Comparison of ENCODE assay signal across 21 cellular contexts in the genomic region with DNA sequence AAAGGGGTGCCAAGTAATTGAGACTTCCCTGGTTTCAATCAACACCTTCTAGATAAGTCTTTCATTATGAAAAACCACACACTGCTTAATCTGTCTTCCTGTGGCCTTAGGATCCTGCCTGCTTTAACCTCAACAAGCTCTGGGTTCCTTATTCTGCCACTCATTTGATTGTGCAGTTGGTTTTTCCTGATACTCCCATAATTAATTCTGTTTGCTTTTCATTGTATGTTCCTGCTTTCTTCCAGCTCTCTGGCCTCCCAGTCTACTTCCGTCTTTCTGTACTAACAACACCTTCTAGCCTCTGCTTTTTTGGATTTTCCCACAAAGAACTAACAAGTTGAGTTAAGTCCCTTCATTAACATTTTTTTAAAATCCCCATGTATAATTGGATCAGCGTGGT. TPM values are rescaled to one million over a fixed set of nuclear protein-coding genes. Genes with fewer than 3 reads are reported as not detected.
DNase-seq lines count a peak whose midpoint lies in the region; ATAC-seq, FAIRE-seq and TF ChIP-seq lines count a peak whose summit lies in the region.
"Had no signal": no experiment of that assay in that cellular context is flagged by ENCODE, and none has a peak within 500 bp of the region (broad histone marks: within the 10 kb centered on the region; RNA-seq: fewer than 3 reads in every experiment).

No MANE protein-coding gene starts in this region.

- no peak overlapping the region for H3K27ac ChIP-seq in keratinocyte (ENCODE audit: control insufficient read depth, insufficient read depth, low read length)

- H3K4me1 Mint-ChIP-seq in Calu3 (ENCODE audit: low read depth, unreplicated experiment): peaks cover 52% of the 10 kb centered on the region
- peaks cover 9% of the 10 kb centered on the region for H3K4me1 Mint-ChIP-seq in T-helper 17 cell

- H3K27ac Mint-ChIP-seq in Calu3 (ENCODE audit: unreplicated experiment): peak overlapping the region; percentile 88
- peak overlapping the region; percentile 37 for H3K27ac Mint-ChIP-seq in T-helper 17 cell
- H3K27ac Mint-ChIP-seq: activated naive CD4-positive, alpha-beta T cell treated with anti-CD3 and anti-CD28 coated beads, Interleukin-2, amount 10 ng/mL, durations not matched to agents 7 days and 5 days; activated T-cell treated with anti-CD3 and anti-CD28 coated beads, Interleukin-2, amount 50 U/mL, for 24 hours; naive thymus-derived CD8-positive, alpha-beta T cell had no signal

- no TSS peak for BruUV-seq in Calu3 (replicated peaks; lab: Mats Ljungman, UMichigan)

- no peak for DNase-seq in Calu3
- DNase-seq in Kasumi-1 (lab: John Stamatoyannopoulos, UW): peak; percentile 42 to 48
- DNase-seq in T-helper 17 cell: no peak
- no peak for DNase-seq in keratinocyte (ENCODE audit: low read depth, low spot score)
- no peak for DNase-seq in H7
- DNase-seq in CD1c-positive myeloid dendritic cell (ENCODE audit: extremely low spot score): no peak
- DNase-seq in HPDE6-E6E7 (ENCODE audit: extremely low spot score): no peak
- DNase-seq: activated CD4-positive, alpha-beta T cell treated with anti-CD3 and anti-CD28 coated beads, Interleukin-2, amount 50 U/mL, for 48 hours; activated naive CD4-positive, alpha-beta T cell treated with anti-CD3 and anti-CD28 coated beads, Interleukin-2, amount 10 ng/mL, durations not matched to agents 7 days and 5 days; activated T-cell treated with anti-CD3 and anti-CD28 coated beads, Interleukin-2, amount 50 U/mL, for 24 hours; hippocampal formation; islet precursor cell; naive thymus-derived CD8-positive, alpha-beta T cell; NCI-H510A treated with DMSO at 0.1 percent for 48 hours; stimulated activated CD4-positive, alpha-beta T cell treated with anti-CD3 and anti-CD28 coated beads, Interleukin-4, amount 100 ng/mL, for 1 hour had no signal

- dilution Hi-C loops in keratinocyte (cut with MboI; ENCODE audit: extremely low pct_ligation_motif_present, low sequenced_read_pairs): no loop called here

- no peak overlapping the region for H3K4me3 Mint-ChIP-seq in Calu3 (ENCODE audit: low read depth, unreplicated experiment)
- H3K4me3 Mint-ChIP-seq in T-helper 17 cell: no peak overlapping the region
- H3K4me3 Mint-ChIP-seq: activated naive CD4-positive, alpha-beta T cell treated with anti-CD3 and anti-CD28 coated beads, Interleukin-2, amount 10 ng/mL, durations not matched to agents 7 days and 5 days; activated T-cell treated with anti-CD3 and anti-CD28 coated beads, Interleukin-2, amount 50 U/mL, for 24 hours; naive thymus-derived CD8-positive, alpha-beta T cell had no signal

- no peak overlapping the region for H3K9ac ChIP-seq in keratinocyte (ENCODE audit: control insufficient read depth, extremely low read depth, insufficient read depth, low read length)

- peak; percentile 20 for FAIRE-seq in keratinocyte (lab: Jason Lieb, UNC)
- FAIRE-seq: D721Med, G401.6, TTC549, urothelium cell line had no signal

- intact Hi-C loops in Calu3 (cut with micrococcal nuclease; ENCODE audit: unreplicated experiment): no loop called here

- H2AFZ ChIP-seq in keratinocyte (ENCODE audit: control insufficient read depth, low read length): peak overlapping the region; percentile 87

- H3K4me3 ChIP-seq in keratinocyte (ENCODE audit: control insufficient read depth in 2 of 3, extremely low read depth in 1 of 3, insufficient read depth in 2 of 3, low read depth in 1 of 3, low read length in 3 of 3) (peak overlapping the region in 1 of 3 experiments; percentile 27), H7 (ENCODE audit: insufficient read depth, low read depth, low read length) (no peak overlapping the region)

- no peaks in the 10 kb centered on the region for H3K27me3 Mint-ChIP-seq in Calu3 (ENCODE audit: unreplicated experiment)
- peaks cover 35% of the 10 kb centered on the region for H3K27me3 Mint-ChIP-seq in T-helper 17 cell
- H3K27me3 Mint-ChIP-seq: activated naive CD4-positive, alpha-beta T cell treated with anti-CD3 and anti-CD28 coated beads, Interleukin-2, amount 10 ng/mL, durations not matched to agents 7 days and 5 days had no signal

- H3K36me3 ChIP-seq in keratinocyte (ENCODE audit: control insufficient read depth in 2 of 2, extremely low read depth in 1 of 2, insufficient read depth in 2 of 2, low read length in 2 of 2): no peaks in the 10 kb centered on the region
- H3K36me3 ChIP-seq in H7 (replicated peaks; ENCODE audit: control insufficient read depth, insufficient read depth, low read length): no peaks in the 10 kb centered on the region

- ATAC-seq in T-helper 17 cell: no peak
- ATAC-seq: naive thymus-derived CD8-positive, alpha-beta T cell had no signal

- no peaks in the 10 kb centered on the region for H3K9me1 ChIP-seq in keratinocyte (ENCODE audit: control insufficient read depth, extremely low read depth, insufficient read depth, low read length)

- H3K4me1 ChIP-seq in keratinocyte (ENCODE audit: control insufficient read depth, extremely low read depth, insufficient read depth, low read length): peaks cover 23% of the 10 kb centered on the region

- H3K9me3 Mint-ChIP-seq in Calu3 (ENCODE audit: low read depth, unreplicated experiment): no peaks in the 10 kb centered on the region
- H3K9me3 Mint-ChIP-seq: activated naive CD4-positive, alpha-beta T cell treated with anti-CD3 and anti-CD28 coated beads, Interleukin-2, amount 10 ng/mL, durations not matched to agents 7 days and 5 days; activated T-cell treated with anti-CD3 and anti-CD28 coated beads, Interleukin-2, amount 50 U/mL, for 24 hours; naive thymus-derived CD8-positive, alpha-beta T cell had no signal

- H3K27me3 ChIP-seq in keratinocyte (ENCODE audit: control insufficient read depth, extremely low read depth, insufficient read depth, low read length) (no peaks in the 10 kb centered on the region), H7 (ENCODE audit: control insufficient read depth, insufficient read depth, low read length) (no peaks in the 10 kb centered on the region)

- no peaks in the 10 kb centered on the region for H4K20me1 ChIP-seq in keratinocyte (ENCODE audit: control insufficient read depth, extremely low read depth, insufficient read depth, low read length)

- no peaks in the 10 kb centered on the region for H3K9me3 ChIP-seq in T-helper 17 cell (ENCODE audit: control insufficient read depth, low read length, poor library complexity, severe bottlenecking)
- H3K9me3 ChIP-seq in keratinocyte (ENCODE audit: control insufficient read depth, low read depth, low read length): no peaks in the 10 kb centered on the region

- H3K36me3 Mint-ChIP-seq in Calu3 (ENCODE audit: insufficient read depth, unreplicated experiment): peaks cover 28% of the 10 kb centered on the region
- H3K36me3 Mint-ChIP-seq in T-helper 17 cell (ENCODE audit: low read depth): peaks cover 2% of the 10 kb centered on the region
- H3K36me3 Mint-ChIP-seq: activated naive CD4-positive, alpha-beta T cell treated with anti-CD3 and anti-CD28 coated beads, Interleukin-2, amount 10 ng/mL, durations not matched to agents 7 days and 5 days; naive thymus-derived CD8-positive, alpha-beta T cell had no signal

- CTCF ChIA-PET in Calu3 (lab: Charles Lee): interaction anchor here (0.6 to 1.1 kb wide), 6 partner anchors 10 to 489 kb away, joined by 3 to 6 read pairs (median 4); no protein-coding TSS in a partner anchor

- H3K4me2 ChIP-seq in keratinocyte (ENCODE audit: control insufficient read depth, extremely low read depth, insufficient read depth, low read depth, low read length): peak overlapping the region; percentile 34

- H3K79me2 ChIP-seq in keratinocyte (ENCODE audit: control insufficient read depth, insufficient read depth, low read length): no peaks in the 10 kb centered on the region

- TF ChIP-seq CTCF in Calu3 (IDR thresholded peaks at IDR 0.05; ENCODE audit: unreplicated experiment) (no peak), keratinocyte (optimal IDR thresholded peaks at IDR 0.05 in 1 of 3, IDR thresholded peaks at IDR 0.05 in 1 of 3, conservative IDR thresholded peaks at IDR 0.05 in 1 of 3; ENCODE audit: extremely low read depth in 1 of 3, insufficient read depth in 2 of 3, low read length in 3 of 3) (no peak)

RNA-seq across cellular contexts. Expression of a gene that starts 20.2 kb away (rescaled TPM):
- 11.6 and 15.4 TPM in 2 replicates for total RNA-seq in Calu3 (2022)
- total RNA-seq in T-helper 17 cell: not detected
- 0.12 to 0.26 TPM (median 0.15 TPM) in 3 replicates for polyA plus RNA-seq in keratinocyte
- not detected for polyA plus RNA-seq in keratinocyte (2011; ENCODE audit: low read depth)
- polyA plus RNA-seq in keratinocyte (2011; cell fraction: cytosol; rRNA removed): 0.17 and 0.27 TPM in 2 replicates
- 0.48 and 0.64 TPM in 2 replicates for polyA plus RNA-seq in keratinocyte (2011; cell fraction: nucleus; rRNA removed)
- polyA plus RNA-seq in keratinocyte (2012; ENCODE audit: low replicate concordance): 0.10 and 0.47 TPM in 2 replicates
- not detected in 3 replicates for polyA minus RNA-seq in keratinocyte
- polyA minus RNA-seq in keratinocyte (2011; cell fraction: cytosol; rRNA and poly(A)+ RNA removed): not detected
- polyA minus RNA-seq in keratinocyte (2011; cell fraction: nucleus; rRNA and poly(A)+ RNA removed): 0.32 and 1.0 TPM in 2 replicates
- total RNA-seq in H7 (2014; rRNA removed; shearing (Covaris generic)): 0.15 TPM in 1 of 2 replicates, not detected in the other
- total RNA-seq: lung microvascular endothelial cell; naive thymus-derived CD8-positive, alpha-beta T cell; posterior vena cava had no signal
- polyA plus RNA-seq: naive thymus-derived CD8-positive, alpha-beta T cell had no signal

Comparison
In these comparisons a context has a peak if more than half of its experiments do, and no peak if none do; other contexts are left out.
1. DNase-seq: peak in Kasumi-1 (2 of 2); none in Calu3 (single experiment), T-helper 17 cell (0 of 3), keratinocyte (single experiment), H7 (single experiment), CD1c-positive myeloid dendritic cell (single experiment) and HPDE6-E6E7 (single experiment).
2. RNA of a gene that starts 20.2 kb away (total RNA-seq): 11.6 to 15.4 TPM in Calu3; not detected in T-helper 17 cell and 0.15 TPM in H7; every median in the first group is over 10 times any median in the second.